3 cellular contexts compared by ENCODE assay signal in the genomic region with DNA sequence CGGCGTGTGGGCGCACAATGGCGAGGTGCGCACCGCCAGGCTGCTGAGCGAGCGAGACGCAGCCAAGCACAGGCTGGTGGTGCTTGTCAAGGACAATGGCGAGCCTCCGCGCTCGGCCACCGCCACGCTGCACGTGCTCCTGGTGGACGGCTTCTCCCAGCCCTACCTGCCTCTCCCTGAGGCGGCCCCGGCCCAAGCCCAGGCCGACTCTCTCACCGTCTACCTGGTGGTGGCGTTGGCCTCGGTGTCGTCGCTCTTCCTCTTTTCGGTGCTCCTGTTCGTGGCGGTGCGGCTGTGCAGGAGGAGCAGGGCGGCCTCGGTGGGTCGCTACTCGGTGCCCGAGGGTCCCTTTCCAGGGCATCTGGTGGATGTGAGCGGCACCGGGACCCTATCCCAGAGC. TPM values are rescaled to one million over a fixed set of nuclear protein-coding genes. Genes with fewer than 3 reads are reported as not detected.
"Had no signal": no experiment of that assay in that cellular context is flagged by ENCODE, and none has a peak within 500 bp of the region (broad histone marks: within the 10 kb centered on the region; RNA-seq: fewer than 3 reads in every experiment).

No MANE protein-coding gene starts in this region.

RNA-seq across cellular contexts. Expression of a gene that starts 2.2 kb away (rescaled TPM):
- total RNA-seq: HT-29, K562 had no signal

RNA-seq across cellular contexts. Expression of a gene that starts 17.1 kb away (rescaled TPM):
- total RNA-seq: HT-29, K562 had no signal

RNA-seq across cellular contexts. Expression of a gene that starts 20.3 kb away (rescaled TPM):
- total RNA-seq: K562 had no signal

RNA-seq across cellular contexts. Expression of a gene that starts 25.5 kb away (rescaled TPM):
- total RNA-seq: HT-29, HT1080, K562 had no signal

RNA-seq across cellular contexts. Expression of a gene that starts 30.1 kb away (rescaled TPM):
- total RNA-seq: HT1080, K562 had no signal
